ENCODE assay signal across 1 cellular context in the genomic region with DNA sequence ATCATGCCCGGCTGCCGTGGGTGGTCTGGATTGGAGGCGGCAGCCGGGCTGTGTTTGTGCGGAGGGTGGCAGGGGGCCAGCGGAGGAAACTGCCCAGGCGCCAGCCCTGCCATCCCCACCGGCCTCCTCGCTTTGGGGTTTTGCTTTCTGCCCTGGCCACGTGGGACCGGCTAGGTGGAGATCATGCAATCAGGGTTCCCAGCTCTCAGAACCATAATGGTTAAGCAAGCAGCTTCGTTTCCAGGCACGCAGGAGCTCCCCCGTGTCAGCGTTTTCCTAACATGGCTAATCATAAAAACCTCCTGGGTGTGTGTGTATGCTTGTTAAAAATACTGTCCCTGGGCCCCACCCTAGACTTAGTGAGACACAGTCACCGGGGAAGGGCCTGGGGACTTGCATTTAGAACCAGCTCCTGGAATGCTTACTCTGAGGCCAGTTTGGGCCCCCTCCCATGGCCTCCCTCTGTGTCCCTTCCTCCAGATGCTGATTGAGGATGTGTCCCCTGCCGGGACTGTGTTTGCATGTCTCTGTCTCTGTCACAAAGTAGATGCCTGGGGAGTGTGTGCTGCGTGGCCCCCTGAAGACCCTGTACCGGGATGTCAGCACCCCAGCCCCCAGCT.
TF ChIP-seq lines count a peak whose summit lies in the region.

No MANE protein-coding gene starts in this region.

TF ChIP-seq in GM23338, 12 proteins besides CTCF, POLR2A, EP300 and RAD21 (continued from another document):
- TF ChIP-seq, protein P1, sequence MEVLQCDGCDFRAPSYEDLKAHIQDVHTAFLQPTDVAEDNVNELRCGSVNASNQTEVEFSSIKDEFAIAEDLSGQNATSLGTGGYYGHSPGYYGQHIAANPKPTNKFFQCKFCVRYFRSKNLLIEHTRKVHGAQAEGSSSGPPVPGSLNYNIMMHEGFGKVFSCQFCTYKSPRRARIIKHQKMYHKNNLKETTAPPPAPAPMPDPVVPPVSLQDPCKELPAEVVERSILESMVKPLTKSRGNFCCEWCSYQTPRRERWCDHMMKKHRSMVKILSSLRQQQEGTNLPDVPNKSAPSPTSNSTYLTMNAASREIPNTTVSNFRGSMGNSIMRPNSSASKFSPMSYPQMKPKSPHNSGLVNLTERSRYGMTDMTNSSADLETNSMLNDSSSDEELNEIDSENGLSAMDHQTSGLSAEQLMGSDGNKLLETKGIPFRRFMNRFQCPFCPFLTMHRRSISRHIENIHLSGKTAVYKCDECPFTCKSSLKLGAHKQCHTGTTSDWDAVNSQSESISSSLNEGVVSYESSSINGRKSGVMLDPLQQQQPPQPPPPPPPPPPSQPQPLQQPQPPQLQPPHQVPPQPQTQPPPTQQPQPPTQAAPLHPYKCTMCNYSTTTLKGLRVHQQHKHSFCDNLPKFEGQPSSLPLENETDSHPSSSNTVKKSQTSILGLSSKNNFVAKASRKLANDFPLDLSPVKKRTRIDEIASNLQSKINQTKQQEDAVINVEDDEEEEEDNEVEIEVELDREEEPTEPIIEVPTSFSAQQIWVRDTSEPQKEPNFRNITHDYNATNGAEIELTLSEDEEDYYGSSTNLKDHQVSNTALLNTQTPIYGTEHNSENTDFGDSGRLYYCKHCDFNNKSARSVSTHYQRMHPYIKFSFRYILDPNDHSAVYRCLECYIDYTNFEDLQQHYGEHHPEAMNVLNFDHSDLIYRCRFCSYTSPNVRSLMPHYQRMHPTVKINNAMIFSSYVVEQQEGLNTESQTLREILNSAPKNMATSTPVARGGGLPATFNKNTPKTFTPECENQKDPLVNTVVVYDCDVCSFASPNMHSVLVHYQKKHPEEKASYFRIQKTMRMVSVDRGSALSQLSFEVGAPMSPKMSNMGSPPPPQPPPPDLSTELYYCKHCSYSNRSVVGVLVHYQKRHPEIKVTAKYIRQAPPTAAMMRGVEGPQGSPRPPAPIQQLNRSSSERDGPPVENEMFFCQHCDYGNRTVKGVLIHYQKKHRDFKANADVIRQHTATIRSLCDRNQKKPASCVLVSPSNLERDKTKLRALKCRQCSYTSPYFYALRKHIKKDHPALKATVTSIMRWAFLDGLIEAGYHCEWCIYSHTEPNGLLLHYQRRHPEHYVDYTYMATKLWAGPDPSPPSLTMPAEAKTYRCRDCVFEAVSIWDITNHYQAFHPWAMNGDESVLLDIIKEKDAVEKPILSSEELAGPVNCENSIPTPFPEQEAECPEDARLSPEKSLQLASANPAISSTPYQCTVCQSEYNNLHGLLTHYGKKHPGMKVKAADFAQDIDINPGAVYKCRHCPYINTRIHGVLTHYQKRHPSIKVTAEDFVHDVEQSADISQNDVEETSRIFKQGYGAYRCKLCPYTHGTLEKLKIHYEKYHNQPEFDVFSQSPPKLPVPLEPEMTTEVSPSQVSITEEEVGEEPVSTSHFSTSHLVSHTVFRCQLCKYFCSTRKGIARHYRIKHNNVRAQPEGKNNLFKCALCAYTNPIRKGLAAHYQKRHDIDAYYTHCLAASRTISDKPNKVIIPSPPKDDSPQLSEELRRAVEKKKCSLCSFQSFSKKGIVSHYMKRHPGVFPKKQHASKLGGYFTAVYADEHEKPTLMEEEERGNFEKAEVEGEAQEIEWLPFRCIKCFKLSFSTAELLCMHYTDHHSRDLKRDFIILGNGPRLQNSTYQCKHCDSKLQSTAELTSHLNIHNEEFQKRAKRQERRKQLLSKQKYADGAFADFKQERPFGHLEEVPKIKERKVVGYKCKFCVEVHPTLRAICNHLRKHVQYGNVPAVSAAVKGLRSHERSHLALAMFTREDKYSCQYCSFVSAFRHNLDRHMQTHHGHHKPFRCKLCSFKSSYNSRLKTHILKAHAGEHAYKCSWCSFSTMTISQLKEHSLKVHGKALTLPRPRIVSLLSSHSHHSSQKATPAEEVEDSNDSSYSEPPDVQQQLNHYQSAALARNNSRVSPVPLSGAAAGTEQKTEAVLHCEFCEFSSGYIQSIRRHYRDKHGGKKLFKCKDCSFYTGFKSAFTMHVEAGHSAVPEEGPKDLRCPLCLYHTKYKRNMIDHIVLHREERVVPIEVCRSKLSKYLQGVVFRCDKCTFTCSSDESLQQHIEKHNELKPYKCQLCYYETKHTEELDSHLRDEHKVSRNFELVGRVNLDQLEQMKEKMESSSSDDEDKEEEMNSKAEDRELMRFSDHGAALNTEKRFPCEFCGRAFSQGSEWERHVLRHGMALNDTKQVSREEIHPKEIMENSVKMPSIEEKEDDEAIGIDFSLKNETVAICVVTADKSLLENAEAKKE (CRISPR knock-in tag; IDR thresholded peaks at IDR 0.05), result no peak
- TF ChIP-seq EZH2 (IDR thresholded peaks at IDR 0.05; ENCODE audit: low read depth, unreplicated experiment) (no peak), NANOG (IDR thresholded peaks at IDR 0.05; ENCODE audit: borderline replicate concordance) (peak; percentile 65), EZH2phosphoT487 (IDR thresholded peaks at IDR 0.05; ENCODE audit: unreplicated experiment) (no peak), POLR2AphosphoS5 (IDR thresholded peaks at IDR 0.05; ENCODE audit: low read depth) (peak; percentile 41; the same call in 1 of the 2 replicates), STAT1 (IDR thresholded peaks at IDR 0.05; ENCODE audit: unreplicated experiment) (no peak), CREB1 (CRISPR knock-in tag; IDR thresholded peaks at IDR 0.05; ENCODE audit: low read depth) (0 out of 2 replicates have a peak, but pooled peaks have one; percentile 42), ZNF331 (CRISPR knock-in tag; IDR thresholded peaks at IDR 0.05; ENCODE audit: low read depth) (no peak)
